ENCODE assay signal across 17 cellular contexts in the genomic region with DNA sequence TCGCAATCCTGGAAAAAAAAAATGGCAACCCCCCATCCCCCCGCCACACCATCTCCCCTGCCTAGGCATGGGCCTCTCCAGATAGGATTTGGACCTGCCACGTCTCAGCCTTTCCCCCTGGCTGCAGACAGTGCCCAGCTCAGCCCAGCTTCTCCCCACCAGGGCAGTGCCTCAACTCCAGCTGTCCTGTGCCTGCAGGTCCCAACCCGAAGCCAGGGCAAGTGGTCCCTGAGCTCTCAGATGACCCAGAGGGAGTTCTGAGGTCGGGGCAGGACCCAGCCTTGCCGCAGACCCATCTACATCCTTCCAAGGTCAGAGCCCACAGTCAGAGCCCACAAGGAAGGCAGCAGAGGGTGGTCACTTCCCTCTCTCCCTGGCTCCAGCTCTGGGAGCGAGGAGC.
DNase-seq lines count a peak whose midpoint lies in the region; ATAC-seq, FAIRE-seq and TF ChIP-seq lines count a peak whose summit lies in the region.
"Had no signal": no experiment of that assay in that cellular context is flagged by ENCODE, and none has a peak within 500 bp of the region (broad histone marks: within the 10 kb centered on the region; RNA-seq: fewer than 3 reads in every experiment).

No MANE protein-coding gene starts in this region.

- no peaks in the 10 kb centered on the region for H3K23me2 ChIP-seq in H1 (ENCODE audit: low read depth, low read length)

- H3K4me3 ChIP-seq in NT2/D1 (ENCODE audit: insufficient read length, low read depth) (no peak overlapping the region), H1 (ENCODE audit: extremely low read depth in 1 of 4, insufficient read depth in 2 of 4, low read depth in 3 of 4, low read length in 4 of 4) (no peak overlapping the region)
- H3K4me3 ChIP-seq: A549 had no signal

- H4K20me1 ChIP-seq in H1 (replicated peaks in 1 of 2; ENCODE audit: control insufficient read depth in 1 of 2, insufficient read depth in 2 of 2, low read length in 2 of 2), result no peaks in the 10 kb centered on the region

- H3K4me1 ChIP-seq in NT2/D1 (ENCODE audit: insufficient read depth, insufficient read length), result peaks cover 40% of the 10 kb centered on the region
- H3K4me1 ChIP-seq in H1 (replicated peaks in 1 of 4; ENCODE audit: control insufficient read depth in 3 of 4, insufficient read depth in 4 of 4, low read length in 3 of 4), result peaks cover 0 to 17% (median 8%) of the 10 kb centered on the region in 4 experiments; a peak in 6 of 7 replicates
- H3K4me1 ChIP-seq: BE2C had no signal

- peak overlapping the region; percentile 86; the same call in 1 of the 2 replicates for H2AFZ ChIP-seq in H1 (ENCODE audit: low read length)

- TF ChIP-seq CTCF in H1 (IDR thresholded peaks at IDR 0.05; ENCODE audit: control extremely low read depth in 1 of 3, insufficient read depth in 1 of 3, low read depth in 1 of 3, low read length in 3 of 3), result no peak

- POLR2A ChIA-PET in H1 (lab: Charles Lee; ENCODE audit: partially characterized antibody), result interaction anchor here (0.7 kb wide), 1 partner anchor 135 kb away, joined by 3 read pairs; no protein-coding TSS in a partner anchor

- peak overlapping the region; percentile 75 for H4K91ac ChIP-seq in H1 (replicated peaks; ENCODE audit: insufficient read length, low read length)

- 0 out of 2 replicates have a peak overlapping the region, but pooled peaks have one; percentile 9 for H2BK15ac ChIP-seq in H1 (ENCODE audit: low read length)

- no peak for TF ChIP-seq RAD21 in H1 (IDR thresholded peaks at IDR 0.05 in 1 of 2, conservative IDR thresholded peaks at IDR 0.05 in 1 of 2; ENCODE audit: low read depth in 2 of 2, low read length in 2 of 2)

- ATAC-seq in left colon, result no peak
- ATAC-seq: A549; CD8-positive, alpha-beta T cell had no signal

- no peaks in the 10 kb centered on the region for H3K79me1 ChIP-seq in H1 (ENCODE audit: low read depth, low read length)

- no peak overlapping the region for H3K14ac ChIP-seq in H1 (ENCODE audit: insufficient read length)

- H3K18ac ChIP-seq in H1 (ENCODE audit: extremely low read depth, low read length), result peak overlapping the region; percentile 38

- intact Hi-C loops in left colon (cut with DNase I, micrococcal nuclease), result no loop called here

- H3K79me2 ChIP-seq in H1 (ENCODE audit: control insufficient read depth in 1 of 2, insufficient read depth in 2 of 2, low read length in 2 of 2), result no peaks in the 10 kb centered on the region

- no peak overlapping the region for H4K8ac ChIP-seq in H1 (ENCODE audit: extremely low read depth, insufficient read depth, low read length)

- H3K23ac ChIP-seq in H1 (ENCODE audit: insufficient read length), result no peak overlapping the region

- H3K4me2 ChIP-seq in H1 (ENCODE audit: insufficient read depth in 1 of 2, low read depth in 2 of 2, low read length in 2 of 2), result no peak overlapping the region
- H3K4me2 ChIP-seq: A549 had no signal

- CTCF ChIA-PET in H1 (lab: Charles Lee; ENCODE audit: partially characterized antibody), result interaction anchor here (0.6 to 1.6 kb wide), 6 partner anchors 11 to 193 kb away, joined by 3 to 4 read pairs (median 3); no protein-coding TSS in a partner anchor

- H3K36me3 ChIP-seq in NT2/D1 (ENCODE audit: insufficient read depth, insufficient read length, low read length) (no peaks in the 10 kb centered on the region), H1 (ENCODE audit: control insufficient read depth in 2 of 4, insufficient read depth in 4 of 4, low read length in 3 of 4) (no peaks in the 10 kb centered on the region)
- H3K36me3 ChIP-seq: BE2C had no signal

- no peaks in the 10 kb centered on the region for H3K9me3 ChIP-seq in NT2/D1 (ENCODE audit: insufficient read depth, low read length)
- no peaks in the 10 kb centered on the region for H3K9me3 ChIP-seq in H1 (ENCODE audit: insufficient read depth in 2 of 2, low read depth in 1 of 2, low read length in 1 of 2)
- H3K9me3 ChIP-seq: A549, BE2C had no signal

- H3K27ac ChIP-seq in H1 (ENCODE audit: low read depth, low read length), result no peak overlapping the region
- H3K27ac ChIP-seq: A549, C4-2B had no signal

- peak overlapping the region; percentile 71; the same call in 1 of the 2 replicates for H2BK5ac ChIP-seq in H1 (ENCODE audit: low read depth, low read length)

- H4K5ac ChIP-seq in H1 (ENCODE audit: insufficient read length, low read depth, low read length), result no peak overlapping the region

- H2BK20ac ChIP-seq in H1 (ENCODE audit: low read length), result no peak overlapping the region; the same call in 1 of the 2 replicates

- WGBS in H1 (ENCODE audit: extremely low coverage in 1 of 2, insufficient coverage in 1 of 2, insufficient read length in 1 of 2, insufficient replicate concordance in 2 of 2, low coverage in 1 of 2, low lambda C conversion rate in 2 of 2, missing lambda C conversion rate in 1 of 2), 2 experiments, result 94% methylated on average over 5 of the region's 7 CpGs; no CpG with 5 or more reads in 1 of the 2 experiments

- no peak overlapping the region for H2AK5ac ChIP-seq in H1 (ENCODE audit: low read depth, low read length)

- FAIRE-seq in H1 (lab: Jason Lieb, UNC), result no peak
- FAIRE-seq: A549, D721Med, GM12892, H54 had no signal

- DNase-seq in NT2/D1 (ENCODE audit: low read depth, low spot score), result no peak
- no peak for DNase-seq in H1 (ENCODE audit: low read depth in 1 of 2, low spot score in 2 of 2)
- DNase-seq in retina, result peak; percentile 38
- no peak for DNase-seq in NOMO-1 treated with DMSO at 0.1 percent for 48 hours (lab: John Stamatoyannopoulos, UW; ENCODE audit: unreplicated experiment)
- no peak for DNase-seq in left colon
- DNase-seq in NCI-H1417 (lab: John Stamatoyannopoulos, UW), result no peak
- DNase-seq: BE2C; CD8-positive, alpha-beta T cell; COR-L47; DMS153; DND-41; GDM1 had no signal

- H3K4ac ChIP-seq in H1 (replicated peaks; ENCODE audit: insufficient read length, low read depth, low read length), result no peak overlapping the region

- H2BK120ac ChIP-seq in H1 (replicated peaks; ENCODE audit: low read depth, low read length), result no peak overlapping the region

- peak overlapping the region; percentile 68; the same call in 1 of the 2 replicates for H2BK12ac ChIP-seq in H1 (ENCODE audit: low read depth, low read length)

- H3K9ac ChIP-seq in NT2/D1 (ENCODE audit: insufficient read length, low read depth) (peak overlapping the region; percentile 13), H1 (replicated peaks in 1 of 4; ENCODE audit: extremely low read depth in 1 of 4, low read depth in 3 of 4, low read length in 3 of 4) (no peak overlapping the region)

- H3K56ac ChIP-seq in H1 (replicated peaks; ENCODE audit: insufficient read length, low read depth, low read length), result no peak overlapping the region

- no peak for TF ChIP-seq EP300 in H1 (IDR thresholded peaks at IDR 0.05; ENCODE audit: borderline replicate concordance in 1 of 2, low read depth in 2 of 2, low read length in 2 of 2)

- TF ChIP-seq POLR2A in H1 (IDR thresholded peaks at IDR 0.05; ENCODE audit: control extremely low read depth in 1 of 2, low read depth in 2 of 2, low read length in 2 of 2), result no peak

- H3K27me3 ChIP-seq in NT2/D1 (ENCODE audit: insufficient read depth, insufficient read length) (no peaks in the 10 kb centered on the region), H1 (replicated peaks in 1 of 4; ENCODE audit: control insufficient read depth in 3 of 4, extremely low read depth in 1 of 4, insufficient read depth in 3 of 4, low read length in 3 of 4) (peaks cover 2 to 26% (median 15%) of the 10 kb centered on the region in 4 experiments; a peak in 6 of 7 replicates)

TF ChIP-seq in H1, 55 proteins besides CTCF, POLR2A, EP300 and RAD21:
- TF ChIP-seq BCL11A (IDR thresholded peaks at IDR 0.05; ENCODE audit: low read depth in 2 of 2, low read length in 2 of 2), result no peak
- no peak for TF ChIP-seq HDAC6 (IDR thresholded peaks at IDR 0.05; ENCODE audit: low read depth, low read length)
- TF ChIP-seq SUZ12 (IDR thresholded peaks at IDR 0.05; ENCODE audit: low read length), result no peak
